10 cellular contexts compared by ENCODE assay signal in the genomic region with DNA sequence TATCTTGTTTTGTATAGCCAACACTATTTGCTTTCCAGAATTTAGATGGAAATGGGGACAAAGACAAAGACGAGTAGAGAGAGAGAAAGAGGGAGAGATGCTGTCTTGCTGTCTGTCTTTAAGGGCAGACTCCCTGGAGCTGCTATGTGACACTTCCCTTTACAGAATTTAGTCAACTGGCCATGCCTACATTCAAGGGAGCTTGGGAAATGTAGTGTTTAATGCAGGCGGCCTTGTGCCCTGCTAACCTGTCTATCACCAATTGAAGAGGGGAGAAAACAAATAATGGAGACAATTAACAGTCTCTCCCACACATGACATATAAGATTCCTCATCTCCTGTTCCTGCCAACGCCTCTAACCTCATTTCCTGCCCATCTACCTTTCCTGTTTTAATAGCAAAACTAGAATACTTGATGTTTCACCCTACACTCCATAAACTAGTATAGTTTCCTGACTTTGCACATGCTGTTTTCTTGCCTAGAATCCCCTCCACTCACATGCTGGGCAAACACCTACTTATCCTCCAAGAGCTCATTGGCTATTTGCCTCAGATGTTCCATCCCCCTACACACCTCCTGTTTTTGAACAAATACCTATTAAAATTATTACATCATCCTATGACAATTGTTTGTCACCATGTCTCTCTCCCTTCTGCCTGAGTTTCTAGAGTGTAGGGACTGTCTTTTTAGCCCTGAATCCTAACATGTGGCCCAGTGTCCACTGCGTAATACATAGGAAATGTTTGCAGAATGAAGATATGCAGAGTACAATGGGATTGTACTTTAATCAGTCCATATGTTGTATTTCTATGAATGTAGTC.
DNase-seq lines count a peak whose midpoint lies in the region; ATAC-seq and TF ChIP-seq lines count a peak whose summit lies in the region.
"Had no signal": no experiment of that assay in that cellular context is flagged by ENCODE, and none has a peak within 500 bp of the region (broad histone marks: within the 10 kb centered on the region; RNA-seq: fewer than 3 reads in every experiment).

No MANE protein-coding gene starts in this region.

- H3K9me3 ChIP-seq in neuronal stem cell (replicated peaks in 1 of 2; ENCODE audit: control insufficient read depth in 2 of 2, insufficient read depth in 1 of 2, low read depth in 1 of 2, low read length in 2 of 2): no peaks in the 10 kb centered on the region

- no peaks in the 10 kb centered on the region for H3K36me3 Mint-ChIP-seq in activated naive CD4-positive, alpha-beta T cell treated with anti-CD3 and anti-CD28 coated beads, Interleukin-2, amount 50 U/mL, for 72 hours

- no peak overlapping the region for H2BK15ac ChIP-seq in neuronal stem cell (ENCODE audit: low read length)

- H3K36me3 ChIP-seq in neuronal stem cell (replicated peaks in 1 of 2; ENCODE audit: control insufficient read depth in 2 of 2, insufficient read depth in 2 of 2, low read length in 2 of 2): no peaks in the 10 kb centered on the region

- peak overlapping the region; percentile 5 to 69 for H3K27ac Mint-ChIP-seq in activated naive CD4-positive, alpha-beta T cell treated with anti-CD3 and anti-CD28 coated beads, Interleukin-2, amount 50 U/mL, for 72 hours

- no peak overlapping the region for H3K4me3 ChIP-seq in neuronal stem cell (ENCODE audit: low read length in 2 of 2)

- H2BK5ac ChIP-seq in neuronal stem cell (ENCODE audit: low read length): no peak overlapping the region

- no peak overlapping the region for H2BK12ac ChIP-seq in neuronal stem cell (ENCODE audit: low read length)

- no CpG with 5 or more reads among the region's 4 CpGs for WGBS in neuronal stem cell (ENCODE audit: extremely low coverage in 2 of 2, insufficient read length in 2 of 2, insufficient replicate concordance in 1 of 2), 2 donors

- no peak overlapping the region for H3K4ac ChIP-seq in neuronal stem cell (ENCODE audit: low read length)

- H3K18ac ChIP-seq in neuronal stem cell (ENCODE audit: low read length): no peak overlapping the region

- DNase-seq in activated CD4-positive, alpha-beta T cell treated with anti-CD3 and anti-CD28 coated beads for 4 hours: peak; percentile 12 to 26
- no peak for DNase-seq in activated CD4-positive, alpha-beta T cell treated with anti-CD3 and anti-CD28 coated beads, Interleukin-2, amount 50 U/mL, for 4 hours
- peak; percentile 48 for DNase-seq in NCI-H510A (lab: John Stamatoyannopoulos, UW)
- no peak for DNase-seq in activated naive CD4-positive, alpha-beta T cell treated with anti-CD3 and anti-CD28 coated beads, Interleukin-2, amount 50 U/mL, for 72 hours (ENCODE audit: low spot score in 2 of 2)
- no peak for DNase-seq in neuronal stem cell (ENCODE audit: low spot score)
- DNase-seq in NCI-H524 (lab: John Stamatoyannopoulos, UW): no peak
- DNase-seq: IMR-90, left colon had no signal

- H3K9me3 Mint-ChIP-seq in activated naive CD4-positive, alpha-beta T cell treated with anti-CD3 and anti-CD28 coated beads, Interleukin-2, amount 50 U/mL, for 72 hours: peaks cover 8 to 14% of the 10 kb centered on the region in 2 donors

- H3K27ac ChIP-seq in neuronal stem cell (replicated peaks; ENCODE audit: low read length): no peak overlapping the region

- no peak overlapping the region for H2AK5ac ChIP-seq in neuronal stem cell (ENCODE audit: low read depth, low read length)

- peak; percentile 19 to 56 for ATAC-seq in activated naive CD4-positive, alpha-beta T cell treated with anti-CD3 and anti-CD28 coated beads, Interleukin-2, amount 50 U/mL, for 72 hours
- no peak for ATAC-seq in SK-N-SH treated with all-trans-retinoic acid at 6 μM for 48 hours
- no peak for ATAC-seq in HG02759 (IDR thresholded peaks at IDR 0.05; ENCODE audit: unreplicated experiment)
- ATAC-seq: left colon had no signal

- H2BK120ac ChIP-seq in neuronal stem cell (ENCODE audit: low read depth, low read length): no peak overlapping the region

- no peak overlapping the region for H3K9ac ChIP-seq in neuronal stem cell (ENCODE audit: low read depth, low read length, poor library complexity)

- no peak overlapping the region for H4K91ac ChIP-seq in neuronal stem cell (ENCODE audit: low read depth, low read length, poor library complexity)

- no peak overlapping the region for H3K4me2 ChIP-seq in neuronal stem cell (ENCODE audit: insufficient read depth, low read length, poor library complexity, severe bottlenecking)

- H3K23ac ChIP-seq in neuronal stem cell (ENCODE audit: low read depth, low read length, poor library complexity): no peak overlapping the region

- peaks cover 0 to 20% of the 10 kb centered on the region in 2 donors for H3K4me1 ChIP-seq in neuronal stem cell (ENCODE audit: control insufficient read depth in 2 of 2, insufficient read depth in 1 of 2, low read depth in 1 of 2, low read length in 2 of 2)

- peaks cover 0 to 2% (median under 1%) of the 10 kb centered on the region in 3 experiments for H3K27me3 ChIP-seq in neuronal stem cell (ENCODE audit: control insufficient read depth in 3 of 3, insufficient read depth in 3 of 3, low read depth in 1 of 3, low read length in 3 of 3)

- H4K8ac ChIP-seq in neuronal stem cell (ENCODE audit: low read depth, low read length): no peak overlapping the region

- H2AFZ ChIP-seq in neuronal stem cell (ENCODE audit: low read length): peak overlapping the region; percentile 75

- H3K14ac ChIP-seq in neuronal stem cell (ENCODE audit: low read length): no peak overlapping the region

- peaks cover 2% of the 10 kb centered on the region for H3K79me1 ChIP-seq in neuronal stem cell (ENCODE audit: low read depth, low read length)

TF ChIP-seq in SK-N-SH treated with all-trans-retinoic acid at 6 μM for 48 hours, 23 proteins besides CTCF, POLR2A, EP300 and RAD21 (continues in another document):
- TF ChIP-seq SNAI2 (CRISPR knock-in tag; IDR thresholded peaks at IDR 0.05): no peak
- TF ChIP-seq ESRRG (CRISPR knock-in tag; IDR thresholded peaks at IDR 0.05): no peak
- TF ChIP-seq, protein P1, sequence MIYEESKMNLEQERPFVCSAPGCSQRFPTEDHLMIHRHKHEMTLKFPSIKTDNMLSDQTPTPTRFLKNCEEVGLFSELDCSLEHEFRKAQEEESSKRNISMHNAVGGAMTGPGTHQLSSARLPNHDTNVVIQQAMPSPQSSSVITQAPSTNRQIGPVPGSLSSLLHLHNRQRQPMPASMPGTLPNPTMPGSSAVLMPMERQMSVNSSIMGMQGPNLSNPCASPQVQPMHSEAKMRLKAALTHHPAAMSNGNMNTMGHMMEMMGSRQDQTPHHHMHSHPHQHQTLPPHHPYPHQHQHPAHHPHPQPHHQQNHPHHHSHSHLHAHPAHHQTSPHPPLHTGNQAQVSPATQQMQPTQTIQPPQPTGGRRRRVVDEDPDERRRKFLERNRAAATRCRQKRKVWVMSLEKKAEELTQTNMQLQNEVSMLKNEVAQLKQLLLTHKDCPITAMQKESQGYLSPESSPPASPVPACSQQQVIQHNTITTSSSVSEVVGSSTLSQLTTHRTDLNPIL (CRISPR knock-in tag; IDR thresholded peaks at IDR 0.05; ENCODE audit: low read depth): no peak
- no peak for TF ChIP-seq TSHZ2 (CRISPR knock-in tag; IDR thresholded peaks at IDR 0.05)
- no peak for TF ChIP-seq ZNF8 (CRISPR knock-in tag; IDR thresholded peaks at IDR 0.05)
- no peak for TF ChIP-seq TOX (CRISPR knock-in tag; IDR thresholded peaks at IDR 0.05; ENCODE audit: borderline replicate concordance)
- no peak for TF ChIP-seq BACH2 (CRISPR knock-in tag; IDR thresholded peaks at IDR 0.05; ENCODE audit: borderline replicate concordance)
- no peak for TF ChIP-seq ZFP3 (CRISPR knock-in tag; IDR thresholded peaks at IDR 0.05)
- TF ChIP-seq, protein P2, sequence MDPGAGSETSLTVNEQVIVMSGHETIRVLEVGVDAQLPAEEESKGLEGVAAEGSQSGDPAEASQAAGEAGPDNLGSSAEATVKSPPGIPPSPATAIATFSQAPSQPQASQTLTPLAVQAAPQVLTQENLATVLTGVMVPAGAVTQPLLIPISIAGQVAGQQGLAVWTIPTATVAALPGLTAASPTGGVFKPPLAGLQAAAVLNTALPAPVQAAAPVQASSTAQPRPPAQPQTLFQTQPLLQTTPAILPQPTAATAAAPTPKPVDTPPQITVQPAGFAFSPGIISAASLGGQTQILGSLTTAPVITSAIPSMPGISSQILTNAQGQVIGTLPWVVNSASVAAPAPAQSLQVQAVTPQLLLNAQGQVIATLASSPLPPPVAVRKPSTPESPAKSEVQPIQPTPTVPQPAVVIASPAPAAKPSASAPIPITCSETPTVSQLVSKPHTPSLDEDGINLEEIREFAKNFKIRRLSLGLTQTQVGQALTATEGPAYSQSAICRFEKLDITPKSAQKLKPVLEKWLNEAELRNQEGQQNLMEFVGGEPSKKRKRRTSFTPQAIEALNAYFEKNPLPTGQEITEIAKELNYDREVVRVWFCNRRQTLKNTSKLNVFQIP (CRISPR knock-in tag; IDR thresholded peaks at IDR 0.05; ENCODE audit: borderline replicate concordance, low read depth): no peak
- TF ChIP-seq CSDC2 (CRISPR knock-in tag; IDR thresholded peaks at IDR 0.05): no peak
- TF ChIP-seq ZNF565 (CRISPR knock-in tag; conservative IDR thresholded peaks at IDR 0.05; ENCODE audit: low read depth): no peak
- TF ChIP-seq ISL1 (CRISPR knock-in tag; IDR thresholded peaks at IDR 0.05): no peak

Comparison
In these comparisons a context has a peak if more than half of its experiments do, and no peak if none do; other contexts are left out.
1. DNase-seq: peak in activated CD4-positive, alpha-beta T cell treated with anti-CD3 and anti-CD28 coated beads for 4 hours (2 of 2) and NCI-H510A (single experiment); none in activated CD4-positive, alpha-beta T cell treated with anti-CD3 and anti-CD28 coated beads, Interleukin-2, amount 50 U/mL, for 4 hours (0 of 2), activated naive CD4-positive, alpha-beta T cell treated with anti-CD3 and anti-CD28 coated beads, Interleukin-2, amount 50 U/mL, for 72 hours (0 of 2), neuronal stem cell (single experiment) and NCI-H524 (0 of 2).
2. ATAC-seq: peak in activated naive CD4-positive, alpha-beta T cell treated with anti-CD3 and anti-CD28 coated beads, Interleukin-2, amount 50 U/mL, for 72 hours (2 of 2); none in SK-N-SH treated with all-trans-retinoic acid at 6 μM for 48 hours (single experiment) and HG02759 (single experiment).